ENCODE assay signal across 7 cellular contexts in the genomic region with DNA sequence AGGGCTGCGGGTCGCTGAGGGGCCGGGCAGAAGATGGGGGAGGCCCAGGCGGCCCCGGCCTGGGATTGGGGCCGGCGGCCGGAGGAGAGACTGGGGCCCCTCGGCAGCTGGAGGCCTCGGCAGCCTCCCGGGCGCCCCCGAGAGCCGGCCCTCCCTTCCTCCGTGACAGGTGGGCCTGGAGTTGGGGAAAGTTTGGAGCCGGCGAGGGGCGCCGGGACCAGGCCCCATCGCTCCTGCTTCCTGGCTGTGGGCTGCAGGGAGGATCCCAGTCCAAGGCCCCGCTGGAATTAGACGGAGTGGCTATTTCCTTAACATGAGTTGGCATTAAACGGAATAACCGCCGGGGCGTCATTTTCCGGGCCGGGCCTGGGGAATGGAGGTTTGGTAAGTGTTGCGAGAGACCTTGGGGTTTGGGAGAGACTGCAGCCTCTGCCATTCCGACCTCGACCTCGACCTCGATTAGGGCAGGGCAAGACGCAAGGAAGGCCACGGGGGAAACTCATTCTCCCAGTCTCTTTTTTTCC. TPM values are rescaled to one million over a fixed set of nuclear protein-coding genes. Genes with fewer than 3 reads are reported as not detected.
DNase-seq lines count a peak whose midpoint lies in the region; ATAC-seq, FAIRE-seq and TF ChIP-seq lines count a peak whose summit lies in the region.
"Not testable (repeated sequence)": the region's sequence is repeated elsewhere in the genome, so short reads cannot be mapped to it uniquely, and the experiment has no call there.

No MANE protein-coding gene starts in this region.

- in situ Hi-C loops in SK-MEL-5 (cut with HindIII; ENCODE audit: low pct_unique_long_range_greater_than_20kb, low sequenced_read_pairs): not testable (repeated sequence)

- H3K27me3 ChIP-seq in small intestine (ENCODE audit: control insufficient read depth in 2 of 2, insufficient read depth in 2 of 2, low read length in 2 of 2): not testable (repeated sequence)

- intact Hi-C loops in lower leg skin (cut with DNase I; ENCODE audit: low total_unique reads): not testable (repeated sequence)

- not testable (repeated sequence) for H3K4me1 ChIP-seq in small intestine (ENCODE audit: control insufficient read depth in 2 of 2, insufficient read depth in 1 of 2, low read depth in 1 of 2, low read length in 1 of 2)

- FAIRE-seq in small intestine (lab: Jason Lieb, UNC): not testable (repeated sequence)

- 0 to 1% methylated on average over 13 to 14 of the region's 35 CpGs for WGBS in lower leg skin, 2 donors
- WGBS in small intestine, 3 donors: 0 to 1% (median 1%) methylated on average over 19 to 30 of the region's 35 CpGs

- not testable (repeated sequence) for H3K36me3 ChIP-seq in small intestine (ENCODE audit: control insufficient read depth in 2 of 2, insufficient read depth in 2 of 2, low read length in 2 of 2)

- DNase-seq in HT1080 (ENCODE audit: low read depth) (peak; percentile 15), SK-MEL-5 (ENCODE audit: low read depth, low spot score) (peak; percentile 43), lower leg skin (ENCODE audit: low spot score in 2 of 2) (peak; percentile 55 to 89), small intestine (peak; percentile 43)
- DNase-seq in activated effector memory CD4-positive, alpha-beta T cell treated with anti-CD3 and anti-CD28 coated beads, Interleukin-2, amount 50 U/mL, for 16 hours: peak; percentile 80
- not testable (repeated sequence) for DNase-seq in epithelial cell of prostate (ENCODE audit: low read depth, low spot score)

- H3K27ac ChIP-seq in epithelial cell of prostate (peak overlapping the region; percentile 74), small intestine (ENCODE audit: low read depth in 1 of 2, low read length in 1 of 2) (peak overlapping the region; percentile 73 to 93)

- ATAC-seq in GM18861 (IDR thresholded peaks at IDR 0.05; ENCODE audit: unreplicated experiment): peak; percentile 5

- not testable (repeated sequence) for TF ChIP-seq CTCF in lower leg skin (IDR thresholded peaks at IDR 0.05)

- H3K9me3 ChIP-seq in small intestine (ENCODE audit: control insufficient read depth, low read depth): not testable (repeated sequence)

- H3K4me3 ChIP-seq in lower leg skin (ENCODE audit: low read depth, poor library complexity, severe bottlenecking) (peak overlapping the region; percentile 83), small intestine (ENCODE audit: low read depth in 1 of 2, low read length in 2 of 2) (peak overlapping the region; percentile 73 to 83)

- TF ChIP-seq POLR2A in lower leg skin (IDR thresholded peaks at IDR 0.05): not testable (repeated sequence)

RNA-seq across cellular contexts. Expression of gene METTL2B, which starts 55.5 kb away (rescaled TPM):
- 49.4 and 62.9 TPM in 2 replicates for total RNA-seq in HT1080 (2014; rRNA removed; shearing (Covaris generic))
- polyA plus RNA-seq in HT1080 (2015; cell fraction: cytosol; rRNA removed): 44.1 and 53.1 TPM in 2 replicates
- polyA plus RNA-seq in HT1080 (2015; cell fraction: nucleus; rRNA removed): 52.9 and 59.8 TPM in 2 replicates
- 55.7 and 58.5 TPM in 2 replicates for total RNA-seq in SK-MEL-5 (2014; rRNA removed; shearing (Covaris generic))
- polyA plus RNA-seq in SK-MEL-5 (2015; cell fraction: cytosol; rRNA removed): 43.6 and 45.5 TPM in 2 replicates
- polyA plus RNA-seq in SK-MEL-5 (2015; cell fraction: nucleus; rRNA removed): 34.7 and 35.8 TPM in 2 replicates
- total RNA-seq in lower leg skin: 10 to 100 TPM; 18.2 to 25.1 (median 19.8) TPM
- 10 to 100 TPM in 1 of 3 donors, 1 to 10 TPM in 2; 7.4 to 14.4 (median 8.1) TPM for polyA plus RNA-seq in small intestine
